ENCODE assay signal across 1 cellular context in genomic region chr17:27245230-27245696, GRCh38.
TF ChIP-seq lines count a peak whose summit lies in the region.

No MANE protein-coding gene starts in this region.

TF ChIP-seq in HepG2, 621 proteins besides CTCF, POLR2A, EP300 and RAD21 (continued from another document and continues in another):
- TF ChIP-seq THAP9 (CRISPR knock-in tag; IDR thresholded peaks at IDR 0.05; ENCODE audit: borderline replicate concordance), result no peak
- no peak for TF ChIP-seq ZNF24 (IDR thresholded peaks at IDR 0.05)
- TF ChIP-seq ZMAT5 (CRISPR knock-in tag; IDR thresholded peaks at IDR 0.05; ENCODE audit: borderline replicate concordance, low read depth), result no peak
- no peak for TF ChIP-seq HCFC1 (IDR thresholded peaks at IDR 0.05; ENCODE audit: low read depth, low read length)
- no peak for TF ChIP-seq NAIF1 (CRISPR knock-in tag; IDR thresholded peaks at IDR 0.05; ENCODE audit: borderline replicate concordance)
- no peak for TF ChIP-seq FOXM1 (CRISPR knock-in tag; IDR thresholded peaks at IDR 0.05)
- no peak for TF ChIP-seq NFATC3 (CRISPR knock-in tag; IDR thresholded peaks at IDR 0.05)
- 0 out of 2 replicates have a peak, but pooled peaks have one; percentile 25 for TF ChIP-seq ZKSCAN8 (CRISPR knock-in tag; IDR thresholded peaks at IDR 0.05; ENCODE audit: borderline replicate concordance)
- no peak for TF ChIP-seq ZBTB3 (CRISPR knock-in tag; IDR thresholded peaks at IDR 0.05; ENCODE audit: borderline replicate concordance, low read depth)
- TF ChIP-seq E2F2 (CRISPR knock-in tag; IDR thresholded peaks at IDR 0.05; ENCODE audit: borderline replicate concordance), result no peak
- no peak for TF ChIP-seq ZNF33B (CRISPR knock-in tag; IDR thresholded peaks at IDR 0.05)
- no peak; the same call in 1 of the 2 replicates for TF ChIP-seq JUND (CRISPR knock-in tag; IDR thresholded peaks at IDR 0.05)
- 0 out of 2 replicates have a peak, but pooled peaks have one; percentile 40 for TF ChIP-seq ZGPAT (CRISPR knock-in tag; IDR thresholded peaks at IDR 0.05)
- no peak for TF ChIP-seq RBFOX2 (IDR thresholded peaks at IDR 0.05; ENCODE audit: low read depth, low read length)
- no peak for TF ChIP-seq ZNF326 (CRISPR knock-in tag; IDR thresholded peaks at IDR 0.05; ENCODE audit: borderline replicate concordance)
- no peak for TF ChIP-seq HIC2 (CRISPR knock-in tag; IDR thresholded peaks at IDR 0.05; ENCODE audit: low read depth)
- TF ChIP-seq RNF219 (CRISPR knock-in tag; IDR thresholded peaks at IDR 0.05), result no peak
- no peak for TF ChIP-seq ZC3H4 (CRISPR knock-in tag; IDR thresholded peaks at IDR 0.05; ENCODE audit: borderline replicate concordance)
- no peak for TF ChIP-seq CENPX (CRISPR knock-in tag; IDR thresholded peaks at IDR 0.05)
- TF ChIP-seq ZBTB21 (CRISPR knock-in tag; IDR thresholded peaks at IDR 0.05), result no peak
- TF ChIP-seq MBNL3 (CRISPR knock-in tag; conservative IDR thresholded peaks at IDR 0.05), result no peak
- no peak for TF ChIP-seq MTF2 (CRISPR knock-in tag; IDR thresholded peaks at IDR 0.05; ENCODE audit: borderline replicate concordance)
- no peak for TF ChIP-seq NBN (conservative IDR thresholded peaks at IDR 0.05)
- TF ChIP-seq ZMYM4 (CRISPR knock-in tag; IDR thresholded peaks at IDR 0.05), result peak; percentile 65; the same call in 1 of the 2 replicates
- TF ChIP-seq KDM4B (CRISPR knock-in tag; IDR thresholded peaks at IDR 0.05), result peak; percentile 52; the same call in 1 of the 2 replicates
- TF ChIP-seq TAF15 (IDR thresholded peaks at IDR 0.05; ENCODE audit: low read depth, low read length, poor library complexity, severe bottlenecking), result no peak
- TF ChIP-seq YEATS4 (CRISPR knock-in tag; IDR thresholded peaks at IDR 0.05; ENCODE audit: borderline replicate concordance), result no peak
- no peak for TF ChIP-seq XBP1 (CRISPR knock-in tag; IDR thresholded peaks at IDR 0.05)
- TF ChIP-seq CREM (IDR thresholded peaks at IDR 0.05), result no peak
- TF ChIP-seq CREM (CRISPR knock-in tag; IDR thresholded peaks at IDR 0.05), result no peak
- TF ChIP-seq NR3C1 (CRISPR knock-in tag; IDR thresholded peaks at IDR 0.05), result no peak
- TF ChIP-seq BATF2 (CRISPR knock-in tag; IDR thresholded peaks at IDR 0.05), result no peak
- TF ChIP-seq ZNF331 (CRISPR knock-in tag; IDR thresholded peaks at IDR 0.05), result peak; percentile 94
- TF ChIP-seq RAD51 (IDR thresholded peaks at IDR 0.05; ENCODE audit: borderline replicate concordance), result no peak
- no peak for TF ChIP-seq ZNF549 (CRISPR knock-in tag; IDR thresholded peaks at IDR 0.05)
- TF ChIP-seq DRAP1 (CRISPR knock-in tag; IDR thresholded peaks at IDR 0.05), result peak; percentile 53; the same call in 1 of the 2 replicates
- no peak for TF ChIP-seq NCOA1 (CRISPR knock-in tag; IDR thresholded peaks at IDR 0.05)
- no peak for TF ChIP-seq RFX1 (IDR thresholded peaks at IDR 0.05)
- no peak for TF ChIP-seq PBX3 (CRISPR knock-in tag; IDR thresholded peaks at IDR 0.05; ENCODE audit: borderline replicate concordance)
- TF ChIP-seq GTF3A (CRISPR knock-in tag; conservative IDR thresholded peaks at IDR 0.05), result no peak
- no peak for TF ChIP-seq GMEB2 (CRISPR knock-in tag; IDR thresholded peaks at IDR 0.05; ENCODE audit: low read depth)
- no peak for TF ChIP-seq EED (CRISPR knock-in tag; IDR thresholded peaks at IDR 0.05)
- no peak for TF ChIP-seq ZNF235 (CRISPR knock-in tag; IDR thresholded peaks at IDR 0.05; ENCODE audit: borderline replicate concordance)
- TF ChIP-seq UBTF (CRISPR knock-in tag; IDR thresholded peaks at IDR 0.05), result no peak
- TF ChIP-seq PATZ1 (CRISPR knock-in tag; IDR thresholded peaks at IDR 0.05), result peak; percentile 97
- TF ChIP-seq PITX1 (CRISPR knock-in tag; IDR thresholded peaks at IDR 0.05), result no peak
- peak; percentile 55 for TF ChIP-seq TEAD3 (CRISPR knock-in tag; optimal IDR thresholded peaks at IDR 0.05; ENCODE audit: borderline replicate concordance)
